ENCODE assay signal across 8 cellular contexts in genomic region chr17:78735832-78736525, GRCh38. TPM values are rescaled to one million over a fixed set of nuclear protein-coding genes. Genes with fewer than 3 reads are reported as not detected.
DNase-seq lines count a peak whose midpoint lies in the region; ATAC-seq and FAIRE-seq lines count a peak whose summit lies in the region.

No MANE protein-coding gene starts in this region.

- peaks cover 76 to 82% of the 10 kb centered on the region in 2 donors for H3K4me1 Mint-ChIP-seq in natural killer cell treated with Interleukin-12 subunit alpha and Interleukin-12 subunit beta and Interleukin-15 and Interleukin-18, amount 100 ng/mL, for 72 hours (ENCODE audit: low read depth in 2 of 2)

- H3K9me3 Mint-ChIP-seq in natural killer cell treated with Interleukin-12 subunit alpha and Interleukin-12 subunit beta and Interleukin-15 and Interleukin-18, amount 100 ng/mL, for 72 hours = no peaks in the 10 kb centered on the region

- FAIRE-seq in HTR-8/SVneo (lab: Jason Lieb, UNC) = no peak

- peak in 1 of 2 donors; percentile 40 for ATAC-seq in natural killer cell treated with Interleukin-12 subunit alpha and Interleukin-12 subunit beta and Interleukin-15 and Interleukin-18, amount 100 ng/mL, for 72 hours

- H3K36me3 Mint-ChIP-seq in natural killer cell treated with Interleukin-12 subunit alpha and Interleukin-12 subunit beta and Interleukin-15 and Interleukin-18, amount 100 ng/mL, for 72 hours = no peaks in the 10 kb centered on the region

- H3K27ac Mint-ChIP-seq in natural killer cell treated with Interleukin-12 subunit alpha and Interleukin-12 subunit beta and Interleukin-15 and Interleukin-18, amount 100 ng/mL, for 72 hours = peak overlapping the region; percentile 94

- no peaks in the 10 kb centered on the region for H3K27me3 Mint-ChIP-seq in natural killer cell treated with Interleukin-12 subunit alpha and Interleukin-12 subunit beta and Interleukin-15 and Interleukin-18, amount 100 ng/mL, for 72 hours

- DNase-seq in NCI-H2171 treated with DMSO at 0.1 percent for 48 hours (lab: John Stamatoyannopoulos, UW) = peak; percentile 14
- DNase-seq in NCI-H2171 (lab: John Stamatoyannopoulos, UW) = no peak
- DNase-seq in NAMALWA (ENCODE audit: low spot score) = peak; percentile 73
- no peak for DNase-seq in caudate nucleus (lab: John Stamatoyannopoulos, UW)
- DNase-seq in natural killer cell treated with Interleukin-12 subunit alpha and Interleukin-12 subunit beta and Interleukin-15 and Interleukin-18, amount 100 ng/mL, for 72 hours (ENCODE audit: low spot score) = peak; percentile 65
- DNase-seq in iPS-NIHi11 (ENCODE audit: low spot score) = no peak
- DNase-seq in HTR-8/SVneo (ENCODE audit: insufficient read length, low spot score) = no peak
- no peak for DNase-seq in NCI-H1092 (lab: John Stamatoyannopoulos, UW)

- H3K27ac ChIP-seq in caudate nucleus (ENCODE audit: low read depth, low read length) = peak overlapping the region; percentile 61

- H3K4me3 Mint-ChIP-seq in natural killer cell treated with Interleukin-12 subunit alpha and Interleukin-12 subunit beta and Interleukin-15 and Interleukin-18, amount 100 ng/mL, for 72 hours = peak overlapping the region; percentile 99

RNA-seq across cellular contexts. Expression of gene CYTH1, which starts 46.1 kb away (rescaled TPM):
- 100 to 1,000 TPM; 111 to 149 TPM for total RNA-seq in natural killer cell treated with Interleukin-12 subunit alpha and Interleukin-12 subunit beta and Interleukin-15 and Interleukin-18, amount 100 ng/mL, for 72 hours

Comparison
In these comparisons a context has a peak if more than half of its experiments do, and no peak if none do; other contexts are left out.
1. DNase-seq: peak in NCI-H2171 treated with DMSO at 0.1 percent for 48 hours (single experiment), NAMALWA (single experiment) and natural killer cell treated with Interleukin-12 subunit alpha and Interleukin-12 subunit beta and Interleukin-15 and Interleukin-18, amount 100 ng/mL, for 72 hours (single experiment); none in NCI-H2171 (single experiment), caudate nucleus (0 of 61), iPS-NIHi11 (single experiment), HTR-8/SVneo (single experiment) and NCI-H1092 (single experiment).